ENCODE assay signal across 9 cellular contexts in the genomic region with DNA sequence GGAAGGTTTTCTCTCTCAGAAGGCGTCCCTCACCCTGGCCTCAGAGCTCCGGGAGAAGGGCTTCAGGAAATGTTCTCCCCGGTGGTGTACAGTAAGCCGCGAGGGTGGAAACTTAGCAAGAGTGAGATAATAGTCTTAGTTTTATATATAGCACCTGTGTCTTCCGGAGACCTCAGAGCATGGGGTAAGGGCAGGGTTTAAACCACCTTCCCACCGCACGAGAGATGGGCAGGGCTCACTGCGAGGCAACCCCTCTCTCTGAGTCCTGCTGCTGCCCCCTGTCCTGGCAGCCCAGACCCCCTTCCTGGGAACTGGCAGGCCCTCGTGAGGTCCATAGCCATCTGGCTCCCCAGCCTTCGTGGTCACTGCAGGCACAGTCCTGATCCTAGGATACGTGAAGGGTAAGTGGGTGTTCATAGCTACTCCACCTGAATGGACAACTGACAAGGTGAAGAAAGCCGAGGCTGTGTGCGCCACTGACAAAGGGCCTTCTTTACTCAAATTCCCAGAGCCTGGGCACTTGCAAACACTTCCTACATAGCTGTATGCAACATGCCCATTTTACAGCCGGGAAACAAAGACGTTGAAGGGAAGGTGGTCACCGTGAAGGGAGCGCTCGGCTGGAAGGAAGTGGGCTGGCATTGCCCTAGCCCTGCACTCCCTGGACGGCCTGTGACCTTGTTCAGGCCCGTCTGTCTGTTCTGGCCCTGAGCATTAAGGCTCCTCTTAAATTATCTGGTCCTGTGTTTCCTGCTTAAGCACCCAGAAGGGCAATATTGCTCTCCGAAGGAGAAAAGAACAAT. TPM values are rescaled to one million over a fixed set of nuclear protein-coding genes. Genes with fewer than 3 reads are reported as not detected.
DNase-seq lines count a peak whose midpoint lies in the region; ATAC-seq and TF ChIP-seq lines count a peak whose summit lies in the region.
"Had no signal": no experiment of that assay in that cellular context is flagged by ENCODE, and none has a peak within 500 bp of the region (broad histone marks: within the 10 kb centered on the region; RNA-seq: fewer than 3 reads in every experiment).

No MANE protein-coding gene starts in this region.

- H3K27me3 ChIP-seq in breast epithelium (no peaks in the 10 kb centered on the region), mammary epithelial cell (ENCODE audit: insufficient read depth, low read length) (no peaks in the 10 kb centered on the region)

- CTCF ChIA-PET in mammary epithelial cell (lab: Charles Lee; ENCODE audit: low non-redundant PET): no interaction called here

- in situ Hi-C loops in mammary epithelial cell (cut with MboI; ENCODE audit: low sequenced_read_pairs in 2 of 2): no loop called here

- H3K4me3 ChIP-seq in breast epithelium: no peak overlapping the region
- H3K4me3 ChIP-seq in mammary epithelial cell (replicated peaks in 1 of 3; ENCODE audit: insufficient read depth in 1 of 3, low read depth in 2 of 3, low read length in 3 of 3): no peak overlapping the region
- H3K4me3 ChIP-seq: SK-N-MC had no signal

- H3K4me2 ChIP-seq in mammary epithelial cell (ENCODE audit: insufficient read depth, low read depth, low read length): no peak overlapping the region

- no peak for TF ChIP-seq POLR2A in breast epithelium (IDR thresholded peaks at IDR 0.05)

- DNase-seq in breast epithelium (ENCODE audit: low spot score in 2 of 2): no peak
- no peak for DNase-seq in mammary epithelial cell
- DNase-seq in activated effector memory CD4-positive, alpha-beta T cell treated with anti-CD3 and anti-CD28 coated beads, Interleukin-2, amount 50 U/mL, for 16 hours: peak; percentile 81
- peak; percentile 60 for DNase-seq in stimulated activated naive CD8-positive, alpha-beta T cell treated with anti-CD3 and anti-CD28 coated beads, Interleukin-15, Interleukin-2, amounts not matched to agents 100 U/mL and 50 U/mL, for 24 hours
- DNase-seq in mucosa of gallbladder (ENCODE audit: low spot score): no peak
- no peak for DNase-seq in 8988T
- no peak for DNase-seq in MV-4-11 (lab: John Stamatoyannopoulos, UW)

- ATAC-seq in HG03139 (IDR thresholded peaks at IDR 0.05; ENCODE audit: unreplicated experiment): peak; percentile 70
- peak; percentile 72 for ATAC-seq in stimulated activated naive CD8-positive, alpha-beta T cell treated with anti-CD3 and anti-CD28 coated beads, Interleukin-15, Interleukin-2, amounts not matched to agents 100 U/mL and 50 U/mL, for 24 hours

- peaks cover 0 to 8% of the 10 kb centered on the region in 2 donors for H3K4me1 ChIP-seq in breast epithelium
- H3K4me1 ChIP-seq in mammary epithelial cell (ENCODE audit: insufficient read depth, low read length): peaks cover 33% of the 10 kb centered on the region

- intact Hi-C loops in breast epithelium (cut with DNase I; ENCODE audit: low total_unique reads): no loop called here
- intact Hi-C loops in mammary epithelial cell (cut with micrococcal nuclease): loop anchor here (5.0 kb wide), 1 partner anchor 115 kb away; no protein-coding TSS in a partner anchor

- H3K9me3 ChIP-seq in breast epithelium (no peaks in the 10 kb centered on the region), mammary epithelial cell (replicated peaks; ENCODE audit: insufficient read depth, low read length) (peaks cover 6% of the 10 kb centered on the region)

- WGBS in mammary epithelial cell (ENCODE audit: low coverage, missing lambda C conversion rate): 93% methylated on average over 17 of the region's 22 CpGs

- H3K36me3 ChIP-seq in breast epithelium (no peaks in the 10 kb centered on the region), mammary epithelial cell (ENCODE audit: insufficient read depth, low read length) (no peaks in the 10 kb centered on the region)

- no TSS peak for BruUV-seq in mammary epithelial cell (replicated peaks; lab: Mats Ljungman, UMichigan)

- H3K9ac ChIP-seq in mammary epithelial cell (ENCODE audit: insufficient read depth, low read length): no peak overlapping the region

- H4K20me1 ChIP-seq in mammary epithelial cell (ENCODE audit: insufficient read depth, low read length): no peaks in the 10 kb centered on the region

- dilution Hi-C loops in mammary epithelial cell (cut with HindIII; ENCODE audit: low sequenced_read_pairs): no loop called here

- TF ChIP-seq CTCF in breast epithelium (IDR thresholded peaks at IDR 0.05) (no peak), mammary epithelial cell (conservative IDR thresholded peaks at IDR 0.05 in 1 of 2, IDR thresholded peaks at IDR 0.05 in 1 of 2; ENCODE audit: extremely low read depth in 1 of 2, insufficient read depth in 1 of 2, low read depth in 1 of 2, low read length in 2 of 2) (no peak)

- peak overlapping the region; percentile 13 to 49 for H3K27ac ChIP-seq in breast epithelium
- no peak overlapping the region for H3K27ac ChIP-seq in mammary epithelial cell (ENCODE audit: insufficient read depth, low read depth, low read length)
- H3K27ac ChIP-seq: SK-N-MC had no signal

- no peak overlapping the region for H2AFZ ChIP-seq in mammary epithelial cell (ENCODE audit: low read depth, low read length)

- peaks cover 2% of the 10 kb centered on the region for H3K79me2 ChIP-seq in mammary epithelial cell (ENCODE audit: insufficient read depth, low read length)

RNA-seq across cellular contexts. Expression of gene ITPKB, which starts 26.9 kb away (rescaled TPM):
- total RNA-seq in breast epithelium (10 to 100 TPM; 24.0 to 37.6 (median 25.6) TPM), mammary epithelial cell (10 to 100 TPM in 1 of 2 donors, 1 to 10 TPM in 1; 6.0 to 11.4 TPM), mucosa of gallbladder (30.6 TPM)
- polyA plus RNA-seq in mammary epithelial cell: 4.1 TPM
- 24.9 TPM for polyA minus RNA-seq in mammary epithelial cell

Comparison
In these comparisons a context has a peak if more than half of its experiments do, and no peak if none do; other contexts are left out.
1. DNase-seq: peak in activated effector memory CD4-positive, alpha-beta T cell treated with anti-CD3 and anti-CD28 coated beads, Interleukin-2, amount 50 U/mL, for 16 hours (single experiment) and stimulated activated naive CD8-positive, alpha-beta T cell treated with anti-CD3 and anti-CD28 coated beads, Interleukin-15, Interleukin-2, amounts not matched to agents 100 U/mL and 50 U/mL, for 24 hours (single experiment); none in breast epithelium (0 of 2), mammary epithelial cell (single experiment), mucosa of gallbladder (single experiment), 8988T (single experiment) and MV-4-11 (single experiment).